Comparison of ENCODE assay signal across 1 cellular context in the genomic region with DNA sequence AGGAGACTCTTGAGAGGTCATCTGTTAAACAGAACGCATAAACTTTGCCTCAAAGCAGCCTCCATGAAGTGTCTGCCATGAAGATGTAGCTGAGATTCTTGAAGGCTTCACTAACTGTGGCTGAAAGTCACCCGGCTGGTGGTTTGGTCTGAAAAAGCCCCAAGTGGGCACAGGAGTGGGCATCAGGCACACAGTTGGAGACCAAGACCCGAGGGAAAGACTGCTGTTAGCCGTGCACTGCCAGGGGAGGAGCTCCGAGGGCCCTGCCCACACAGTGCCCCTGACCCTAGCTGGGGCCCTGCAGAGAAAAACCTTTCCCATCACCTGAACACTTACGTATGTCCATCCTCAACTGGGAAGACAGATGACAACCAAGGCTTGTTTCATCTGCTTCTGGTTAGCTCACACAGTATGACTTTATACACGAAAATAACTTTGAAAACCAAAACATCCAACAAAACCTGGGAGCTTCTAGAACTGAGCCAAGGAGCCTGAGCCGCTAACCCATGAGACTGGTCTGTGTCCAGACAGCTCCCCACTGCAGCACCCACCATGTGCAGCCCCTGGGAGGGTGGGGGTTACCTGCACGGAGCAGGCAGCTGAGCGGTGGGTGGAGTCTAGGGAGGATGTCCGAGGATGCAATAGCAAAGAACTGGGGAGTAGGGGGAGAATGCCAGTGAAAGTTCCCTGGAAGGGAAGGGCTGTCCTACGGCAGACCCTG.
TF ChIP-seq lines count a peak whose summit lies in the region.

No MANE protein-coding gene starts in this region.

TF ChIP-seq in H1, 55 proteins besides CTCF, POLR2A, EP300 and RAD21:
- TF ChIP-seq RXRA (IDR thresholded peaks at IDR 0.05; ENCODE audit: insufficient read depth, low read depth, low read length) (no peak), ZNF274 (IDR thresholded peaks at IDR 0.05; ENCODE audit: borderline replicate concordance, extremely low read depth, low read length) (no peak), POLR2AphosphoS5 (IDR thresholded peaks at IDR 0.05; ENCODE audit: low read depth, low read length) (no peak), TCF12 (IDR thresholded peaks at IDR 0.05; ENCODE audit: low read depth, low read length) (no peak), SRF (IDR thresholded peaks at IDR 0.05; ENCODE audit: low read depth, low read length) (no peak), RFX5 (IDR thresholded peaks at IDR 0.05; ENCODE audit: borderline replicate concordance, low read depth, low read length) (no peak), RBBP5 (IDR thresholded peaks at IDR 0.05; ENCODE audit: borderline replicate concordance, low read depth, low read length) (no peak), SP1 (IDR thresholded peaks at IDR 0.05; ENCODE audit: low read depth, low read length) (no peak), ASH2L (IDR thresholded peaks at IDR 0.05; ENCODE audit: low read length) (no peak), EZH2 (IDR thresholded peaks at IDR 0.05; ENCODE audit: low read depth, low read length, severe bottlenecking) (no peak), CREB1 (IDR thresholded peaks at IDR 0.05) (no peak), BACH1 (IDR thresholded peaks at IDR 0.05; ENCODE audit: low read length) (no peak), TBP (IDR thresholded peaks at IDR 0.05; ENCODE audit: low read depth, low read length) (no peak), TAF1 (IDR thresholded peaks at IDR 0.05; ENCODE audit: low read depth, low read length) (no peak), NRF1 (IDR thresholded peaks at IDR 0.05; ENCODE audit: low read depth, low read length) (no peak), HDAC2 (IDR thresholded peaks at IDR 0.05; ENCODE audit: borderline replicate concordance in 1 of 2, low read depth in 2 of 2, low read length in 2 of 2) (no peak), KDM4A (IDR thresholded peaks at IDR 0.05; ENCODE audit: low read depth, low read length, severe bottlenecking) (no peak)
- TF ChIP-seq, protein P1, sequence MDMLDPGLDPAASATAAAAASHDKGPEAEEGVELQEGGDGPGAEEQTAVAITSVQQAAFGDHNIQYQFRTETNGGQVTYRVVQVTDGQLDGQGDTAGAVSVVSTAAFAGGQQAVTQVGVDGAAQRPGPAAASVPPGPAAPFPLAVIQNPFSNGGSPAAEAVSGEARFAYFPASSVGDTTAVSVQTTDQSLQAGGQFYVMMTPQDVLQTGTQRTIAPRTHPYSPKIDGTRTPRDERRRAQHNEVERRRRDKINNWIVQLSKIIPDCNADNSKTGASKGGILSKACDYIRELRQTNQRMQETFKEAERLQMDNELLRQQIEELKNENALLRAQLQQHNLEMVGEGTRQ (IDR thresholded peaks at IDR 0.05; ENCODE audit: low read length): no peak
- TF ChIP-seq, protein P2, sequence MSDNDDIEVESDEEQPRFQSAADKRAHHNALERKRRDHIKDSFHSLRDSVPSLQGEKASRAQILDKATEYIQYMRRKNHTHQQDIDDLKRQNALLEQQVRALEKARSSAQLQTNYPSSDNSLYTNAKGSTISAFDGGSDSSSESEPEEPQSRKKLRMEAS (IDR thresholded peaks at IDR 0.05): no peak
